In genomic region chr1:168520052-168520751, GRCh38 we compare ENCODE assay signal across 10 cellular contexts. TPM values are rescaled to one million over a fixed set of nuclear protein-coding genes. Genes with fewer than 3 reads are reported as not detected.
DNase-seq lines count a peak whose midpoint lies in the region; ATAC-seq lines count a peak whose summit lies in the region.
"Had no signal": no experiment of that assay in that cellular context is flagged by ENCODE, and none has a peak within 500 bp of the region (broad histone marks: within the 10 kb centered on the region; RNA-seq: fewer than 3 reads in every experiment).

No MANE protein-coding gene starts in this region.

- no peak overlapping the region for H4K12ac ChIP-seq in trophoblast cell (ENCODE audit: low read depth, low read length)

- no peak overlapping the region for H3K18ac ChIP-seq in trophoblast cell (ENCODE audit: low read length)

- no peak overlapping the region for H4K8ac ChIP-seq in trophoblast cell (ENCODE audit: low read depth, low read length)

- H3K9me3 Mint-ChIP-seq in activated T-helper 17 cell treated with anti-CD3 and anti-CD28 coated beads, Interleukin-2, amount 50 U/mL, for 72 hours: no peaks in the 10 kb centered on the region

- no peak overlapping the region for H2BK120ac ChIP-seq in trophoblast cell (ENCODE audit: insufficient read depth, low read length, poor library complexity)

- H3K36me3 Mint-ChIP-seq in activated T-helper 17 cell treated with anti-CD3 and anti-CD28 coated beads, Interleukin-2, amount 50 U/mL, for 72 hours (ENCODE audit: low read depth): no peaks in the 10 kb centered on the region

- no peaks in the 10 kb centered on the region for H3K27me3 Mint-ChIP-seq in activated T-helper 17 cell treated with anti-CD3 and anti-CD28 coated beads, Interleukin-2, amount 50 U/mL, for 72 hours

- no peaks in the 10 kb centered on the region for H3K79me1 ChIP-seq in trophoblast cell (ENCODE audit: low read length)

- no peak overlapping the region for H4K91ac ChIP-seq in trophoblast cell (ENCODE audit: low read depth, low read length)

- no peak overlapping the region for H2BK12ac ChIP-seq in trophoblast cell (ENCODE audit: low read length)

- DNase-seq in MV-4-11 (lab: John Stamatoyannopoulos, UW) (peak; percentile 51), trophoblast cell (no peak), DMS 273 (lab: John Stamatoyannopoulos, UW; ENCODE audit: unreplicated experiment) (no peak)
- peak; percentile 29 to 39 for DNase-seq in stimulated activated CD4-positive, alpha-beta T cell treated with anti-CD3 and anti-CD28 coated beads, Interleukin-2, amount 100 ng/mL, for 24 hours

- no peak overlapping the region for H3K4me3 ChIP-seq in trophoblast cell (ENCODE audit: low read depth, low read length)

- ATAC-seq in GM18511 (IDR thresholded peaks at IDR 0.05; ENCODE audit: unreplicated experiment): peak; percentile 84
- peak; percentile 85 for ATAC-seq in activated T-helper 17 cell treated with anti-CD3 and anti-CD28 coated beads, Interleukin-2, amount 50 U/mL, for 72 hours (replicated peaks)
- ATAC-seq in HG03378 (IDR thresholded peaks at IDR 0.05; ENCODE audit: unreplicated experiment): no peak
- ATAC-seq in HG03442 (IDR thresholded peaks at IDR 0.05; ENCODE audit: unreplicated experiment): no peak

- no peak overlapping the region for H2BK5ac ChIP-seq in trophoblast cell (ENCODE audit: low read depth, low read length, poor library complexity)

- H3K4me2 ChIP-seq in trophoblast cell (ENCODE audit: low read length): no peak overlapping the region

- no peak overlapping the region for H3K27ac ChIP-seq in trophoblast cell (ENCODE audit: low read depth, low read length)

- H2AK5ac ChIP-seq in trophoblast cell (ENCODE audit: low read length): no peak overlapping the region

- peak overlapping the region; percentile 11 for H3K27ac Mint-ChIP-seq in activated T-helper 17 cell treated with anti-CD3 and anti-CD28 coated beads, Interleukin-2, amount 50 U/mL, for 72 hours

- no peak overlapping the region for H3K9ac ChIP-seq in trophoblast cell (ENCODE audit: low read length)

- H3K9me3 ChIP-seq in trophoblast cell (ENCODE audit: insufficient read depth, low read depth, low read length): peaks cover 2% of the 10 kb centered on the region

- peak overlapping the region; percentile 63 for H3K4me3 Mint-ChIP-seq in activated T-helper 17 cell treated with anti-CD3 and anti-CD28 coated beads, Interleukin-2, amount 50 U/mL, for 72 hours

- peaks cover 0 to 2% of the 10 kb centered on the region in 2 experiments for H3K4me1 ChIP-seq in trophoblast cell (ENCODE audit: control insufficient read depth in 1 of 2, insufficient read depth in 2 of 2, low read length in 2 of 2)

- H3K79me2 ChIP-seq in trophoblast cell (ENCODE audit: control insufficient read depth, insufficient read depth, low read length, poor library complexity): no peaks in the 10 kb centered on the region

- no peaks in the 10 kb centered on the region for H3K27me3 ChIP-seq in trophoblast cell (ENCODE audit: insufficient read depth, low read length)

- WGBS in trophoblast cell (ENCODE audit: extremely low coverage, insufficient coverage, insufficient read length): no CpG with 5 or more reads among the region's 6 CpGs

- H3K23ac ChIP-seq in trophoblast cell (ENCODE audit: low read length): no peak overlapping the region

- H2AFZ ChIP-seq in trophoblast cell (ENCODE audit: insufficient read depth, low read length, poor library complexity): no peak overlapping the region

- no peak overlapping the region for H3K4ac ChIP-seq in trophoblast cell (ENCODE audit: low read depth, low read length)

- H3K4me1 Mint-ChIP-seq in activated T-helper 17 cell treated with anti-CD3 and anti-CD28 coated beads, Interleukin-2, amount 50 U/mL, for 72 hours: peaks cover 29% of the 10 kb centered on the region

- no peaks in the 10 kb centered on the region for H3K36me3 ChIP-seq in trophoblast cell (ENCODE audit: control insufficient read depth in 1 of 2, insufficient read depth in 2 of 2, low read length in 2 of 2)

- no peak overlapping the region for H3K14ac ChIP-seq in trophoblast cell (ENCODE audit: low read length)

RNA-seq across cellular contexts. Expression of gene XCL2, which starts 23.6 kb away (rescaled TPM):
- not detected for total RNA-seq in activated T-helper 17 cell treated with anti-CD3 and anti-CD28 coated beads, Interleukin-2, amount 50 U/mL, for 72 hours
- polyA plus RNA-seq in trophoblast cell (2013): not detected in 2 replicates
- total RNA-seq: Daoy, MCF 10A had no signal

RNA-seq across cellular contexts. Expression of gene XCL1, which starts 56.2 kb away (rescaled TPM):
- total RNA-seq in activated T-helper 17 cell treated with anti-CD3 and anti-CD28 coated beads, Interleukin-2, amount 50 U/mL, for 72 hours: under 1 TPM in 1 of 2 donors, not detected in 1; 0.50 TPM
- polyA plus RNA-seq in trophoblast cell (2013): 0.04 and 0.11 TPM in 2 replicates
- total RNA-seq: Daoy, MCF 10A had no signal

Comparison
In these comparisons a context has a peak if more than half of its experiments do, and no peak if none do; other contexts are left out.
1. ATAC-seq: peak in GM18511 (single experiment) and activated T-helper 17 cell treated with anti-CD3 and anti-CD28 coated beads, Interleukin-2, amount 50 U/mL, for 72 hours (single experiment); none in HG03378 (single experiment) and HG03442 (single experiment).
2. DNase-seq: peak in MV-4-11 (single experiment) and stimulated activated CD4-positive, alpha-beta T cell treated with anti-CD3 and anti-CD28 coated beads, Interleukin-2, amount 100 ng/mL, for 24 hours (2 of 2); none in trophoblast cell (0 of 2) and DMS 273 (single experiment).